In genomic region chrX:18426004-18426320, GRCh38 we compare ENCODE assay signal across 8 cellular contexts. TPM values are rescaled to one million over a fixed set of nuclear protein-coding genes. Genes with fewer than 3 reads are reported as not detected.
DNase-seq lines count a peak whose midpoint lies in the region; FAIRE-seq and TF ChIP-seq lines count a peak whose summit lies in the region.

No MANE protein-coding gene starts in this region.

- H3K4me1 ChIP-seq in HUES6 (ENCODE audit: control insufficient read depth, insufficient read depth, low read length) (peaks cover 15% of the 10 kb centered on the region), mucosa of rectum (ENCODE audit: control insufficient read depth in 2 of 2, insufficient read depth in 2 of 2, low read length in 2 of 2) (no peaks in the 10 kb centered on the region)

- peak; percentile 53 for DNase-seq in D341Med (ENCODE audit: low spot score)
- peak in 3 of 61 donors; percentile 1 to 24 (median 3) for DNase-seq in caudate nucleus (lab: John Stamatoyannopoulos, UW)
- DNase-seq in GM12892 (ENCODE audit: insufficient read length): no peak
- no peak for DNase-seq in activated CD4-positive, CD25-positive, alpha-beta regulatory T cell (lab: John Stamatoyannopoulos, UW)
- no peak for DNase-seq in foreskin melanocyte
- no peak for DNase-seq in NCI-H345 (lab: John Stamatoyannopoulos, UW)

- H3K4me3 ChIP-seq in HUES6 (ENCODE audit: low read depth, low read length) (peak overlapping the region; percentile 86), mucosa of rectum (ENCODE audit: low read length in 2 of 2) (peak overlapping the region; percentile 63 to 76)

- H3K9ac ChIP-seq in HUES6 (ENCODE audit: low read length) (peak overlapping the region; percentile 75), mucosa of rectum (ENCODE audit: low read depth in 1 of 2, low read length in 2 of 2) (peak overlapping the region; percentile 47 to 77)

- 0 out of 2 replicates have a peak, but pooled peaks cover 4% of the 10 kb centered on the region for H3K36me3 ChIP-seq in HUES6 (ENCODE audit: control insufficient read depth, insufficient read depth, low read length)
- H3K36me3 ChIP-seq in mucosa of rectum (ENCODE audit: control insufficient read depth in 2 of 2, insufficient read depth in 2 of 2, low read length in 2 of 2): no peaks in the 10 kb centered on the region

- no peaks in the 10 kb centered on the region for H3K9me3 ChIP-seq in HUES6 (ENCODE audit: control insufficient read depth, insufficient read depth, low read depth, low read length)
- no peaks in the 10 kb centered on the region for H3K9me3 ChIP-seq in mucosa of rectum (ENCODE audit: control insufficient read depth in 2 of 2, low read length in 2 of 2)

- no peaks in the 10 kb centered on the region for H3K27me3 ChIP-seq in HUES6 (ENCODE audit: control insufficient read depth, insufficient read depth, low read length)
- H3K27me3 ChIP-seq in mucosa of rectum (ENCODE audit: control insufficient read depth in 2 of 2, insufficient read depth in 2 of 2, low read length in 2 of 2): peaks cover 0 to 2% of the 10 kb centered on the region in 2 donors

- no peak for FAIRE-seq in GM12892 (lab: Jason Lieb, UNC)

- H3K27ac ChIP-seq in HUES6 (ENCODE audit: low read depth, low read length) (peak overlapping the region; percentile 50; the same call in 1 of the 2 replicates), caudate nucleus (ENCODE audit: low read depth, low read length) (peak overlapping the region; percentile 16), mucosa of rectum (ENCODE audit: low read depth in 2 of 2, low read length in 2 of 2) (no peak overlapping the region)

- TF ChIP-seq POLR2A in GM12892 (IDR thresholded peaks at IDR 0.05; ENCODE audit: low read depth, low read length): no peak

RNA-seq across cellular contexts. Expression of gene CDKL5, which starts 0.6 kb away (rescaled TPM):
- polyA plus RNA-seq in GM12892 (2012; ENCODE audit: missing spikeins): 3.2 TPM

Comparison
In these comparisons a context has a peak if more than half of its experiments do, and no peak if none do; other contexts are left out.
1. H3K27ac ChIP-seq: peak in HUES6 (single experiment) and caudate nucleus (single experiment); none in mucosa of rectum (0 of 2).